Comparison of ENCODE assay signal across 17 cellular contexts in genomic region chr9:8468048-8468600, GRCh38.
DNase-seq lines count a peak whose midpoint lies in the region; ATAC-seq and TF ChIP-seq lines count a peak whose summit lies in the region.
"Had no signal": no experiment of that assay in that cellular context is flagged by ENCODE, and none has a peak within 500 bp of the region (broad histone marks: within the 10 kb centered on the region; RNA-seq: fewer than 3 reads in every experiment).

No MANE protein-coding gene starts in this region.

- in situ Hi-C loops in gastrocnemius medialis (cut with MboI; ENCODE audit: low sequenced_read_pairs in 4 of 4): no loop called here

- no peak for TF ChIP-seq POLR2A in gastrocnemius medialis (IDR thresholded peaks at IDR 0.05)

- H3K4me1 ChIP-seq in gastrocnemius medialis: no peaks in the 10 kb centered on the region

- no peaks in the 10 kb centered on the region for H3K36me3 Mint-ChIP-seq in activated T-cell treated with anti-CD3 and anti-CD28 coated beads, Interleukin-2, amount 50 U/mL, for 72 hours (ENCODE audit: insufficient read depth in 2 of 2)
- no peaks in the 10 kb centered on the region for H3K36me3 Mint-ChIP-seq in immature natural killer cell
- no peaks in the 10 kb centered on the region for H3K36me3 Mint-ChIP-seq in stimulated activated effector memory CD8-positive, alpha-beta T cell treated with anti-CD3 and anti-CD28 coated beads, Interleukin-12 subunit alpha, Interleukin-12 subunit beta, amount 100 ng/mL, for 72 hours
- H3K36me3 Mint-ChIP-seq: CD14-positive monocyte had no signal

- H3K36me3 ChIP-seq in gastrocnemius medialis: no peaks in the 10 kb centered on the region

- no peak overlapping the region for H3K4me3 Mint-ChIP-seq in activated T-cell treated with anti-CD3 and anti-CD28 coated beads, Interleukin-2, amount 50 U/mL, for 72 hours
- no peak overlapping the region for H3K4me3 Mint-ChIP-seq in immature natural killer cell
- no peak overlapping the region for H3K4me3 Mint-ChIP-seq in stimulated activated effector memory CD8-positive, alpha-beta T cell treated with anti-CD3 and anti-CD28 coated beads, Interleukin-12 subunit alpha, Interleukin-12 subunit beta, amount 100 ng/mL, for 72 hours
- H3K4me3 Mint-ChIP-seq: B cell, CD14-positive monocyte had no signal

- intact Hi-C loops in gastrocnemius medialis (cut with DNase I; ENCODE audit: low total_unique reads): no loop called here

- H3K27ac Mint-ChIP-seq in activated T-cell treated with anti-CD3 and anti-CD28 coated beads, Interleukin-2, amount 50 U/mL, for 72 hours: no peak overlapping the region
- no peak overlapping the region for H3K27ac Mint-ChIP-seq in immature natural killer cell
- H3K27ac Mint-ChIP-seq in stimulated activated effector memory CD8-positive, alpha-beta T cell treated with anti-CD3 and anti-CD28 coated beads, Interleukin-12 subunit alpha, Interleukin-12 subunit beta, amount 100 ng/mL, for 72 hours: no peak overlapping the region
- H3K27ac Mint-ChIP-seq: B cell, CD14-positive monocyte had no signal

- no peak for TF ChIP-seq CTCF in gastrocnemius medialis (IDR thresholded peaks at IDR 0.05 in 4 of 5, conservative IDR thresholded peaks at IDR 0.05 in 1 of 5)

- H3K27me3 Mint-ChIP-seq in activated T-cell treated with anti-CD3 and anti-CD28 coated beads, Interleukin-2, amount 50 U/mL, for 72 hours (ENCODE audit: low read depth): no peaks in the 10 kb centered on the region
- no peaks in the 10 kb centered on the region for H3K27me3 Mint-ChIP-seq in immature natural killer cell (ENCODE audit: low read depth in 3 of 3)
- H3K27me3 Mint-ChIP-seq: B cell had no signal

- H3K27ac ChIP-seq in gastrocnemius medialis: no peak overlapping the region

- no peaks in the 10 kb centered on the region for H3K9me3 ChIP-seq in gastrocnemius medialis

- peak; percentile 27 to 56 for ATAC-seq in activated T-cell treated with anti-CD3 and anti-CD28 coated beads, Interleukin-2, amount 50 U/mL, for 72 hours (replicated peaks in 1 of 2)
- peak; percentile 70 for ATAC-seq in stimulated activated effector memory CD8-positive, alpha-beta T cell treated with anti-CD3 and anti-CD28 coated beads, Interleukin-12 subunit alpha, Interleukin-12 subunit beta, amount 100 ng/mL, for 72 hours
- ATAC-seq in gastrocnemius medialis: no peak
- ATAC-seq: Right ventricle myocardium inferior had no signal

- H3K4me1 Mint-ChIP-seq in activated T-cell treated with anti-CD3 and anti-CD28 coated beads, Interleukin-2, amount 50 U/mL, for 72 hours (ENCODE audit: low read depth): no peaks in the 10 kb centered on the region
- H3K4me1 Mint-ChIP-seq in immature natural killer cell: peaks cover 3 to 6% of the 10 kb centered on the region in 2 donors
- H3K4me1 Mint-ChIP-seq in stimulated activated effector memory CD8-positive, alpha-beta T cell treated with anti-CD3 and anti-CD28 coated beads, Interleukin-12 subunit alpha, Interleukin-12 subunit beta, amount 100 ng/mL, for 72 hours: no peaks in the 10 kb centered on the region
- H3K4me1 Mint-ChIP-seq: B cell, CD14-positive monocyte had no signal

- DNase-seq in activated T-cell treated with anti-CD3 and anti-CD28 coated beads, Interleukin-2, amount 50 U/mL, for 72 hours: no peak
- DNase-seq in activated T-cell treated with anti-CD3 and anti-CD28 coated beads for 4 hours (no peak), NCI-H69 (lab: John Stamatoyannopoulos, UW) (peak; percentile 88), immature natural killer cell (peak; percentile 12 to 22 (median 22)), gastrocnemius medialis (no peak), HUDEP-2 (lab: John Stamatoyannopoulos, UW; ENCODE audit: unreplicated experiment in 76 of 76) (no peak)
- DNase-seq in stimulated activated effector memory CD8-positive, alpha-beta T cell treated with anti-CD3 and anti-CD28 coated beads, Interleukin-12 subunit alpha, Interleukin-12 subunit beta, amount 100 ng/mL, for 72 hours (ENCODE audit: low spot score in 2 of 2): no peak
- DNase-seq: EL, Kasumi-1, NCI-H187, NCI-H2171, NCI-H446, NCI-H526, OCI-M1 had no signal

- no peaks in the 10 kb centered on the region for H3K27me3 ChIP-seq in gastrocnemius medialis

- H3K9me3 Mint-ChIP-seq in activated T-cell treated with anti-CD3 and anti-CD28 coated beads, Interleukin-2, amount 50 U/mL, for 72 hours: no peaks in the 10 kb centered on the region
- H3K9me3 Mint-ChIP-seq in immature natural killer cell: peaks cover 0 to 1% (median 0%) of the 10 kb centered on the region in 6 donors
- no peaks in the 10 kb centered on the region for H3K9me3 Mint-ChIP-seq in stimulated activated effector memory CD8-positive, alpha-beta T cell treated with anti-CD3 and anti-CD28 coated beads, Interleukin-12 subunit alpha, Interleukin-12 subunit beta, amount 100 ng/mL, for 72 hours

- no peak overlapping the region for H3K4me3 ChIP-seq in gastrocnemius medialis

Comparison
In these comparisons a context has a peak if more than half of its experiments do, and no peak if none do; other contexts are left out.
1. ATAC-seq: peak in activated T-cell treated with anti-CD3 and anti-CD28 coated beads, Interleukin-2, amount 50 U/mL, for 72 hours (2 of 2) and stimulated activated effector memory CD8-positive, alpha-beta T cell treated with anti-CD3 and anti-CD28 coated beads, Interleukin-12 subunit alpha, Interleukin-12 subunit beta, amount 100 ng/mL, for 72 hours (single experiment); none in gastrocnemius medialis (0 of 2).
2. DNase-seq: peak in NCI-H69 (single experiment) and immature natural killer cell (3 of 3); none in activated T-cell treated with anti-CD3 and anti-CD28 coated beads, Interleukin-2, amount 50 U/mL, for 72 hours (0 of 2), activated T-cell treated with anti-CD3 and anti-CD28 coated beads for 4 hours (single experiment), stimulated activated effector memory CD8-positive, alpha-beta T cell treated with anti-CD3 and anti-CD28 coated beads, Interleukin-12 subunit alpha, Interleukin-12 subunit beta, amount 100 ng/mL, for 72 hours (0 of 2), gastrocnemius medialis (0 of 2) and HUDEP-2 (0 of 76).